In the genomic region with DNA sequence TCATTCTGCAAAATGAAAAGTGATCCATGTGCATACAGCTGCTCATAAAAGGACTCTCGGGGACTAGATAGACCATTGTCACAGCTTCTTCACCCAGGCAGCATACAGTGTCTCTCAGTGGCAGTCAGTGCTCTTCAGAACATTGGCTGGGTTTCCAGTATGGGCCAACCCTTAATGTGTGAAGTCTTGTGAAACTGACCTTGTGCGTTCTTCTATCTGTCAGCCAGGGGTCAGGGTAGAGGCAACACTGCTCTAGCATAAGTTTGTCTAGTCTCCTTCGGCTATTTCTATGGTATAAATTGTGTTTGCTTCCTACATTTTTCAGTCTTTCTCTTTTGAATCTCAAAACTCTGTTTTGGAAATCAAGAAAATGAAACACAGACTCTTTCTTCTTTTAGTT, we compare ENCODE assay signal across 9 cellular contexts. TPM values are rescaled to one million over a fixed set of nuclear protein-coding genes. Genes with fewer than 3 reads are reported as not detected.
DNase-seq lines count a peak whose midpoint lies in the region; ATAC-seq, FAIRE-seq and TF ChIP-seq lines count a peak whose summit lies in the region.
"Had no signal": no experiment of that assay in that cellular context is flagged by ENCODE, and none has a peak within 500 bp of the region (broad histone marks: within the 10 kb centered on the region; RNA-seq: fewer than 3 reads in every experiment).

No MANE protein-coding gene starts in this region.

- H3K36me3 ChIP-seq in kidney (ENCODE audit: control insufficient read depth in 1 of 2, insufficient read depth in 2 of 2, low read length in 2 of 2), result no peaks in the 10 kb centered on the region

- H3K27ac ChIP-seq in 22Rv1 (no peak overlapping the region), kidney (ENCODE audit: low read depth in 2 of 2, low read length in 2 of 2) (no peak overlapping the region)

- no peak for TF ChIP-seq POLR2A in NB4 (IDR thresholded peaks at IDR 0.05; ENCODE audit: extremely low read depth, insufficient read length)

- ATAC-seq in GM19397 (IDR thresholded peaks at IDR 0.05; ENCODE audit: unreplicated experiment) (peak; percentile 71), left cardiac atrium (peak; percentile 31 to 44), GM21825 (IDR thresholded peaks at IDR 0.05; ENCODE audit: unreplicated experiment) (no peak)

- H3K4me1 Mint-ChIP-seq in activated naive CD4-positive, alpha-beta T cell treated with anti-CD3 and anti-CD28 coated beads, Interleukin-2, amount 10 ng/mL, durations not matched to agents 7 days and 5 days, result no peaks in the 10 kb centered on the region
- H3K4me1 Mint-ChIP-seq: CD14-positive monocyte had no signal

- no peaks in the 10 kb centered on the region for H3K9me3 ChIP-seq in kidney (ENCODE audit: control insufficient read depth in 1 of 2, low read length in 2 of 2)

- no peaks in the 10 kb centered on the region for H3K27me3 Mint-ChIP-seq in activated naive CD4-positive, alpha-beta T cell treated with anti-CD3 and anti-CD28 coated beads, Interleukin-2, amount 10 ng/mL, durations not matched to agents 7 days and 5 days

- no peaks in the 10 kb centered on the region for H3K9me3 Mint-ChIP-seq in activated naive CD4-positive, alpha-beta T cell treated with anti-CD3 and anti-CD28 coated beads, Interleukin-2, amount 10 ng/mL, durations not matched to agents 7 days and 5 days
- H3K9me3 Mint-ChIP-seq: CD14-positive monocyte had no signal

- no peak overlapping the region for H3K9ac ChIP-seq in kidney (ENCODE audit: low read length in 2 of 2)

- no peaks in the 10 kb centered on the region for H3K4me1 ChIP-seq in kidney (ENCODE audit: control insufficient read depth in 1 of 2, insufficient read depth in 1 of 2, low read depth in 1 of 2, low read length in 2 of 2)

- DNase-seq in NB4 (ENCODE audit: low read depth), result peak; percentile 4
- DNase-seq in left cardiac atrium, result no peak
- DNase-seq in kidney, result no peak
- no peak for DNase-seq in activated naive CD4-positive, alpha-beta T cell treated with anti-CD3 and anti-CD28 coated beads, Interleukin-2, amount 10 ng/mL, durations not matched to agents 7 days and 5 days
- DNase-seq in NK-92 (lab: John Stamatoyannopoulos, UW; ENCODE audit: unreplicated experiment), result no peak

- no peak overlapping the region for H3K27ac Mint-ChIP-seq in activated naive CD4-positive, alpha-beta T cell treated with anti-CD3 and anti-CD28 coated beads, Interleukin-2, amount 10 ng/mL, durations not matched to agents 7 days and 5 days
- H3K27ac Mint-ChIP-seq: CD14-positive monocyte had no signal

- H3K4me3 ChIP-seq in NB4 (ENCODE audit: low read depth, low read length) (no peak overlapping the region), kidney (ENCODE audit: low read length in 2 of 2) (no peak overlapping the region)

- intact Hi-C loops in left cardiac atrium (cut with DNase I), result no loop called here
- intact Hi-C loops in kidney (cut with DNase I), result no loop called here

- TF ChIP-seq CTCF in 22Rv1 (IDR thresholded peaks at IDR 0.05) (peak; percentile 58), NB4 (IDR thresholded peaks at IDR 0.05; ENCODE audit: low read depth, low read length) (peak; percentile 22), kidney (IDR thresholded peaks at IDR 0.05; ENCODE audit: borderline replicate concordance, extremely low read depth, insufficient read depth) (no peak)

- CTCF ChIA-PET in activated naive CD4-positive, alpha-beta T cell treated with anti-CD3 and anti-CD28 coated beads, Interleukin-2, amount 10 ng/mL, durations not matched to agents 7 days and 5 days (lab: Charles Lee), result interaction anchor here (5.3 kb wide), 1 partner anchor 14 kb away, joined by 24 read pairs; no protein-coding TSS in a partner anchor

- no peak overlapping the region for H3K4me3 Mint-ChIP-seq in activated naive CD4-positive, alpha-beta T cell treated with anti-CD3 and anti-CD28 coated beads, Interleukin-2, amount 10 ng/mL, durations not matched to agents 7 days and 5 days
- H3K4me3 Mint-ChIP-seq: CD14-positive monocyte had no signal

- no peak for FAIRE-seq in kidney (lab: Jason Lieb, UNC)

- no peaks in the 10 kb centered on the region for H3K36me3 Mint-ChIP-seq in activated naive CD4-positive, alpha-beta T cell treated with anti-CD3 and anti-CD28 coated beads, Interleukin-2, amount 10 ng/mL, durations not matched to agents 7 days and 5 days
- H3K36me3 Mint-ChIP-seq: CD14-positive monocyte had no signal

RNA-seq across cellular contexts. Expression of a gene that starts 37.0 kb away (rescaled TPM):
- total RNA-seq in left cardiac atrium, result not detected
- not detected for total RNA-seq in kidney
- not detected for polyA plus RNA-seq in kidney (ENCODE audit: insufficient read depth, low read depth, low replicate concordance)
- polyA plus RNA-seq: CD14-positive monocyte had no signal
